39 cellular contexts compared by ENCODE assay signal in genomic region chr14:90880282-90880681, GRCh38.
"Had no signal": no experiment of that assay in that cellular context is flagged by ENCODE, and none has a peak within 500 bp of the region (broad histone marks: within the 10 kb centered on the region; RNA-seq: fewer than 3 reads in every experiment).

No MANE protein-coding gene starts in this region.

- DNase-seq: activated effector memory CD4-positive, alpha-beta T cell treated with anti-CD3 and anti-CD28 coated beads, Interleukin-2, amount 50 U/mL, for 16 hours; activated effector memory CD4-positive, alpha-beta T cell treated with Interleukin-2 at 50 U/mL for 16 hours; activated gamma-delta T cell; activated gamma-delta T cell treated with Interleukin-2 at 50 U/mL for 16 hours; activated naive CD4-positive, alpha-beta T cell; activated naive CD4-positive, alpha-beta T cell treated with anti-CD3 and anti-CD28 coated beads for 36 hours; activated naive CD4-positive, alpha-beta T cell treated with anti-CD3 and anti-CD28 coated beads, Interleukin-2, amount 10 ng/mL, durations not matched to agents 7 days and 5 days; activated naive CD4-positive, alpha-beta T cell treated with anti-CD3 and anti-CD28 coated beads, Interleukin-2, amount 50 U/mL, for 16 hours; activated naive CD4-positive, alpha-beta T cell treated with Interleukin-2 at 50 U/mL for 16 hours; activated naive CD8-positive, alpha-beta T cell treated with anti-CD3 and anti-CD28 coated beads for 36 hours; activated naive CD8-positive, alpha-beta T cell treated with anti-CD3 and anti-CD28 coated beads, Interleukin-2, amount 10 ng/mL, durations not matched to agents 7 days and 5 days; activated naive CD8-positive, alpha-beta T cell treated with anti-CD3 and anti-CD28 coated beads, Interleukin-2, amount 50 U/mL, for 24 hours; activated T-cell treated with anti-CD3 and anti-CD28 coated beads, Interleukin-2, amount 50 U/mL, for 4 hours; activated T-cell treated with anti-CD3 and anti-CD28 coated beads, Interleukin-2, amount 50 U/mL, for 48 hours; activated T-cell treated with anti-CD3 and anti-CD28 coated beads, Interleukin-2, amount 50 U/mL, for 72 hours; adrenal gland; amniotic stem cell; amygdala; anterior cingulate cortex; aorta; body of pancreas; brain microvascular endothelial cell; caudate nucleus; central memory CD4-positive, alpha-beta T cell; cerebellar nuclear complex had no signal

- H3K4me3 ChIP-seq: adrenal gland, ascending aorta, body of pancreas, breast epithelium, cardiac muscle cell had no signal

- H3K9me3 ChIP-seq: adrenal gland, body of pancreas, breast epithelium had no signal

- FAIRE-seq: astrocyte, bronchial epithelial cell, colon had no signal

- H3K27ac ChIP-seq: adrenal gland, ascending aorta, body of pancreas, brain microvascular endothelial cell, breast epithelium, cardiac muscle cell had no signal

- H3K9me3 Mint-ChIP-seq: activated T-helper 17 cell treated with anti-CD3 and anti-CD28 coated beads, Interleukin-2, amount 50 U/mL, for 72 hours had no signal

- H3K4me1 Mint-ChIP-seq: activated naive CD4-positive, alpha-beta T cell treated with anti-CD3 and anti-CD28 coated beads, Interleukin-2, amount 10 ng/mL, durations not matched to agents 7 days and 5 days; activated naive CD4-positive, alpha-beta T cell treated with anti-CD3 and anti-CD28 coated beads, Interleukin-2, amount 50 U/mL, for 24 hours; activated naive CD8-positive, alpha-beta T cell treated with anti-CD3 and anti-CD28 coated beads for 36 hours; activated naive CD8-positive, alpha-beta T cell treated with anti-CD3 and anti-CD28 coated beads, Interleukin-2, amount 50 U/mL, for 24 hours; brain; central memory CD8-positive, alpha-beta T cell had no signal

- H3K4me1 ChIP-seq: adrenal gland, ascending aorta, body of pancreas, breast epithelium had no signal

- H3K4me3 Mint-ChIP-seq: activated naive CD4-positive, alpha-beta T cell treated with anti-CD3 and anti-CD28 coated beads for 36 hours; activated naive CD4-positive, alpha-beta T cell treated with anti-CD3 and anti-CD28 coated beads, Interleukin-2, amount 10 ng/mL, durations not matched to agents 7 days and 5 days; activated naive CD4-positive, alpha-beta T cell treated with anti-CD3 and anti-CD28 coated beads, Interleukin-2, amount 50 U/mL, for 24 hours; activated naive CD8-positive, alpha-beta T cell; activated naive CD8-positive, alpha-beta T cell treated with anti-CD3 and anti-CD28 coated beads for 36 hours; activated naive CD8-positive, alpha-beta T cell treated with anti-CD3 and anti-CD28 coated beads, Interleukin-2, amount 10 ng/mL, durations not matched to agents 7 days and 5 days; activated naive CD8-positive, alpha-beta T cell treated with anti-CD3 and anti-CD28 coated beads, Interleukin-2, amount 50 U/mL, for 24 hours; activated T-cell treated with anti-CD3 and anti-CD28 coated beads, Interleukin-2, amount 50 U/mL, for 4 hours; activated T-cell treated with anti-CD3 and anti-CD28 coated beads, Interleukin-2, amount 50 U/mL, for 72 hours; activated T-helper 1 cell treated with anti-CD3 and anti-CD28 coated beads, Interleukin-12 subunit alpha, Interleukin-12 subunit beta, Interleukin-2, Interleukin-4 antibody, amounts not matched to agents 30 ng/mL and 10 ng/mL and 1 ng/mL, durations not matched to agents 14 hours and 24 hours and 36 hours; activated T-helper 17 cell treated with anti-CD3 and anti-CD28 coated beads, Interleukin-2, amount 50 U/mL, for 72 hours; brain; central memory CD8-positive, alpha-beta T cell had no signal

- H3K36me3 ChIP-seq: adrenal gland, ascending aorta, brain microvascular endothelial cell, breast epithelium, cardiac muscle cell had no signal

- H3K27ac Mint-ChIP-seq: activated naive CD4-positive, alpha-beta T cell treated with anti-CD3 and anti-CD28 coated beads for 36 hours; activated naive CD4-positive, alpha-beta T cell treated with anti-CD3 and anti-CD28 coated beads, Interleukin-2, amount 10 ng/mL, durations not matched to agents 7 days and 5 days; activated naive CD4-positive, alpha-beta T cell treated with anti-CD3 and anti-CD28 coated beads, Interleukin-2, amount 50 U/mL, for 24 hours; activated naive CD4-positive, alpha-beta T cell treated with anti-CD3 and anti-CD28 coated beads, Interleukin-2, amount 50 U/mL, for 72 hours; activated naive CD8-positive, alpha-beta T cell; activated naive CD8-positive, alpha-beta T cell treated with anti-CD3 and anti-CD28 coated beads for 36 hours; activated naive CD8-positive, alpha-beta T cell treated with anti-CD3 and anti-CD28 coated beads, Interleukin-2, amount 10 ng/mL, durations not matched to agents 7 days and 5 days; activated naive CD8-positive, alpha-beta T cell treated with anti-CD3 and anti-CD28 coated beads, Interleukin-2, amount 50 U/mL, for 24 hours; activated T-helper 1 cell treated with anti-CD3 and anti-CD28 coated beads, Interleukin-12 subunit alpha, Interleukin-12 subunit beta, Interleukin-2, Interleukin-4 antibody, amounts not matched to agents 30 ng/mL and 10 ng/mL and 1 ng/mL, durations not matched to agents 14 hours and 24 hours and 36 hours; activated T-helper 17 cell treated with anti-CD3 and anti-CD28 coated beads, Interleukin-2, amount 50 U/mL, for 72 hours; activated T-helper 2 cell treated with anti-CD3 and anti-CD28 coated beads, Interferon-gamma antibody, Interleukin-2, Interleukin-4, amounts not matched to agents 10 μg/mL and 5 μg/mL and 100 μg/mL, durations not matched to agents 14 hours and 24 hours and 36 hours; brain had no signal

- H3K27me3 ChIP-seq: adrenal gland, ascending aorta, body of pancreas, brain microvascular endothelial cell, breast epithelium, cardiac muscle cell had no signal

- ATAC-seq: activated naive CD4-positive, alpha-beta T cell treated with anti-CD3 and anti-CD28 coated beads, Interleukin-2, amount 50 U/mL, for 72 hours; activated naive CD8-positive, alpha-beta T cell treated with anti-CD3 and anti-CD28 coated beads, Interleukin-2, amount 50 U/mL, for 24 hours; activated T-cell treated with anti-CD3 and anti-CD28 coated beads, Interleukin-2, amount 50 U/mL, for 4 hours; activated T-cell treated with anti-CD3 and anti-CD28 coated beads, Interleukin-2, amount 50 U/mL, for 72 hours; activated T-helper 17 cell treated with anti-CD3 and anti-CD28 coated beads, Interleukin-2, amount 50 U/mL, for 72 hours; body of pancreas had no signal

- H3K27me3 Mint-ChIP-seq: activated naive CD4-positive, alpha-beta T cell treated with anti-CD3 and anti-CD28 coated beads, Interleukin-2, amount 10 ng/mL, durations not matched to agents 7 days and 5 days; activated naive CD4-positive, alpha-beta T cell treated with anti-CD3 and anti-CD28 coated beads, Interleukin-2, amount 50 U/mL, for 24 hours; activated naive CD8-positive, alpha-beta T cell; activated naive CD8-positive, alpha-beta T cell treated with anti-CD3 and anti-CD28 coated beads for 36 hours; activated naive CD8-positive, alpha-beta T cell treated with anti-CD3 and anti-CD28 coated beads, Interleukin-2, amount 10 ng/mL, durations not matched to agents 7 days and 5 days; activated naive CD8-positive, alpha-beta T cell treated with anti-CD3 and anti-CD28 coated beads, Interleukin-2, amount 50 U/mL, for 24 hours; activated T-helper 17 cell treated with anti-CD3 and anti-CD28 coated beads, Interleukin-2, amount 50 U/mL, for 72 hours; brain; central memory CD8-positive, alpha-beta T cell had no signal
